ENCODE assay signal across 8 cellular contexts in the genomic region with DNA sequence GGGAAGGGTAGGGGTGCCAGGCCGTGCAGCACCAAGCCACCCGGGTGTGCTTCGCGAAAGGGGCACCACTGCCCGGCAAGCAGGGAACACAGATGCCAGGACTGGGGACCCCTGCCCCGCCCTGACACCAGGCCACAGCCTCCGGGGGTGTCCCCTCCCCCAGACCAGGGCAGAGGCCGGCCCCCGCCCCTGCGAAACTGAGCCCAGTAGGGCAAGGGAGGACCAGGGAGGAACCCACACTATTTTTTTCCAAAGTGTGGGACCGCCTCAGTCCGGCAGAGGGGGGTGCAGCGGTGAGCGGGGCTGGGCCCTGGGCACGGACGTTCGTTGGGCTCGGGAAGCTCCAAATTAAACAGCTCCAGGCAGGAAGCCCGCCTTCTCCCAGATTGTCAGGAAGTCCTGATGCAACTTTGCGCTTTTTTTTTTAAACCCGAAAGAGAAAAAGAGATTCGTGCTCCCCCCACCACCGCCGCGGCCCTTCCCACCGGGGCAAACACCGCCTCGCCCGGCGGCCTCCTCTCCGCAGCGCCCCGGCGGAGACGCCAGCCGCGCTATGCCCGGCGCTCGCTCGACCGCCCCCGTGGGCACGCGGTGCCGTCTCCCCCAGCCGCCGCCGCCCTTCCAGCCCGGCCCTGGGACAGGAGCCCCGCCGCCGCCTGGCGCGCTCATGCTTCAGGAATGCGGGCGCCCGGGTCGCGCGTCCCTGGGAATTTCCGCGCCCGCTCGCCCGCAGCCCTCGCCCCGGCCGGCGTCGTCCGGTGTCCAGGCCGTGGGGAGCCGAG. TPM values are rescaled to one million over a fixed set of nuclear protein-coding genes. Genes with fewer than 3 reads are reported as not detected.
DNase-seq lines count a peak whose midpoint lies in the region; ATAC-seq, FAIRE-seq and TF ChIP-seq lines count a peak whose summit lies in the region.

No MANE protein-coding gene starts in this region.

- no TSS peak for BruUV-seq in K562 (replicated peaks; lab: Mats Ljungman, UMichigan)

- H3K36me3 ChIP-seq in CD4-positive, CD25-positive, alpha-beta regulatory T cell (ENCODE audit: control insufficient read depth, insufficient read depth, low read length), result no peaks in the 10 kb centered on the region
- H3K36me3 ChIP-seq in H7 (replicated peaks; ENCODE audit: control insufficient read depth, insufficient read depth, low read length) (no peaks in the 10 kb centered on the region), RWPE2 (ENCODE audit: low read depth) (peaks cover 4% of the 10 kb centered on the region; the same call in 1 of the 2 replicates), K562 (ENCODE audit: control insufficient read depth, insufficient read depth, low read length) (peaks cover 24% of the 10 kb centered on the region), iPS-20b (ENCODE audit: insufficient read depth, low read depth, low read length) (no peaks in the 10 kb centered on the region)

- H3K4me2 ChIP-seq in K562 (ENCODE audit: insufficient read depth, low read length), result peak overlapping the region; percentile 78

- no peaks in the 10 kb centered on the region for H3K9me3 ChIP-seq in CD4-positive, CD25-positive, alpha-beta regulatory T cell (ENCODE audit: control insufficient read depth in 2 of 2, low read length in 2 of 2)
- H3K9me3 ChIP-seq in RWPE2 (ENCODE audit: severe bottlenecking) (no peaks in the 10 kb centered on the region), K562 (replicated peaks; ENCODE audit: control insufficient read depth, insufficient read depth, low read depth, low read length) (no peaks in the 10 kb centered on the region), iPS-20b (ENCODE audit: insufficient read depth, low read depth, low read length) (no peaks in the 10 kb centered on the region)

- H3K9me1 ChIP-seq in K562 (ENCODE audit: control insufficient read depth, insufficient read depth, low read length), result peaks cover 5% of the 10 kb centered on the region

- peaks cover 26% of the 10 kb centered on the region; the same call in 1 of the 2 replicates for H4K20me1 ChIP-seq in K562 (replicated peaks; ENCODE audit: control insufficient read depth, insufficient read depth, low read length)

- ATAC-seq in CD4-positive, CD25-positive, alpha-beta regulatory T cell (ENCODE audit: low read depth in 2 of 2), result no peak
- ATAC-seq in RWPE2 (ENCODE audit: low read depth) (peak; percentile 41), K562 (peak; percentile 60), HG02970 (IDR thresholded peaks at IDR 0.05; ENCODE audit: low FRiP score, unreplicated experiment) (no peak)

- in situ Hi-C loops in K562 (cut with MboI), result no loop called here

- no peaks in the 10 kb centered on the region for H3K27me3 Mint-ChIP-seq in CD4-positive, CD25-positive, alpha-beta regulatory T cell

- peaks cover 65% of the 10 kb centered on the region for H3K79me2 ChIP-seq in K562 (ENCODE audit: control insufficient read depth, insufficient read depth, low read length)

- H3K27me3 ChIP-seq in CD4-positive, CD25-positive, alpha-beta regulatory T cell (ENCODE audit: control insufficient read depth, insufficient read depth, low read length), result no peaks in the 10 kb centered on the region
- H3K27me3 ChIP-seq in H7 (ENCODE audit: control insufficient read depth, insufficient read depth, low read length) (peaks cover 4% of the 10 kb centered on the region), RWPE2 (ENCODE audit: insufficient read depth, poor library complexity, severe bottlenecking) (no peaks in the 10 kb centered on the region), K562 (ENCODE audit: control insufficient read depth in 2 of 2, insufficient read depth in 2 of 2, low read length in 2 of 2) (no peaks in the 10 kb centered on the region), iPS-20b (ENCODE audit: insufficient read depth, low read length) (peaks cover 38% of the 10 kb centered on the region)

- no peak for FAIRE-seq in K562 (lab: Jason Lieb, UNC)

- TF ChIP-seq RAD21 in K562 (CRISPR knock-in tag; conservative IDR thresholded peaks at IDR 0.05 in 1 of 2, IDR thresholded peaks at IDR 0.05 in 1 of 2), result peak; percentile 24 to 32

- peaks cover 0 to 45% (median 30%) of the 10 kb centered on the region in 4 donors for H3K4me1 Mint-ChIP-seq in CD4-positive, CD25-positive, alpha-beta regulatory T cell

- H3K9ac ChIP-seq in K562 (ENCODE audit: insufficient read depth in 1 of 2, low read depth in 2 of 2, low read length in 2 of 2) (peak overlapping the region; percentile 90 to 99), iPS-20b (ENCODE audit: low read depth, low read length) (peak overlapping the region; percentile 56; the same call in 1 of the 2 replicates)

- TF ChIP-seq CTCF in RWPE2 (IDR thresholded peaks at IDR 0.05; ENCODE audit: poor library complexity, severe bottlenecking) (peak; percentile 47), K562 (IDR thresholded peaks at IDR 0.05 in 2 of 3, conservative IDR thresholded peaks at IDR 0.05 in 1 of 3; ENCODE audit: insufficient read depth in 2 of 3, low read depth in 1 of 3, low read length in 3 of 3) (peak; percentile 70 to 71 (median 70))

- intact Hi-C loops in K562 (cut with micrococcal nuclease), result loop anchor here (2.0 kb wide), 2 partner anchors 13 to 47 kb away; no protein-coding TSS in a partner anchor

- CTCF ChIA-PET in K562 (lab: Yijun Ruan, JAX; ENCODE audit: low intra/inter-chr PET ratio), result interaction anchor here (0.6 to 3.3 kb wide), 5 partner anchors 28 to 524 kb away, joined by 3 to 51 read pairs (median 5); no protein-coding TSS in a partner anchor

- peak overlapping the region in 2 of 3 donors; percentile 82 to 89 for H3K27ac Mint-ChIP-seq in CD4-positive, CD25-positive, alpha-beta regulatory T cell

- WGBS in K562 (ENCODE audit: insufficient coverage, low coverage, missing lambda C conversion rate), result under 1% methylated on average over 63 of the region's 74 CpGs

- H3K4me3 Mint-ChIP-seq in CD4-positive, CD25-positive, alpha-beta regulatory T cell, result peak overlapping the region; percentile 86 to 90 (median 88)

- no peaks in the 10 kb centered on the region for H3K9me3 Mint-ChIP-seq in CD4-positive, CD25-positive, alpha-beta regulatory T cell

- H3K4me1 ChIP-seq in CD4-positive, CD25-positive, alpha-beta regulatory T cell (ENCODE audit: control insufficient read depth, insufficient read depth, low read length, poor library complexity, severe bottlenecking), result peaks cover 57% of the 10 kb centered on the region
- peaks cover 28% of the 10 kb centered on the region for H3K4me1 ChIP-seq in RWPE2 (ENCODE audit: insufficient read depth, poor library complexity, severe bottlenecking)
- peaks cover 38 to 70% of the 10 kb centered on the region in 2 experiments for H3K4me1 ChIP-seq in K562 (replicated peaks in 1 of 2; ENCODE audit: control insufficient read depth in 2 of 2, insufficient read depth in 2 of 2, low read length in 2 of 2)
- H3K4me1 ChIP-seq in iPS-20b (ENCODE audit: insufficient read depth, low read length), result peaks cover 8% of the 10 kb centered on the region

- DNase-seq in CD4-positive, CD25-positive, alpha-beta regulatory T cell, result peak; percentile 31 to 47 (median 36)
- DNase-seq in H7 (peak; percentile 95), RWPE2 (ENCODE audit: low spot score) (peak; percentile 77), K562 (ENCODE audit: extremely low read depth in 1 of 4, low spot score in 3 of 4) (peak; percentile 76 to 79 (median 77)), cerebellum (ENCODE audit: low spot score) (no peak)

- POLR2A ChIA-PET in K562 (lab: Yijun Ruan, JAX), result interaction anchor here (0.5 to 7.0 kb wide), 12 partner anchors 8 to 723 kb away, joined by 3 to 124 read pairs (median 4); partner anchors contain the start of gene APRT

- H3K27ac ChIP-seq in CD4-positive, CD25-positive, alpha-beta regulatory T cell (ENCODE audit: insufficient read depth, low read length, poor library complexity, severe bottlenecking), result peak overlapping the region; percentile 85
- H3K27ac ChIP-seq in RWPE2 (ENCODE audit: poor library complexity, severe bottlenecking) (peak overlapping the region; percentile 92), K562 (ENCODE audit: extremely low read depth, low read depth, low read length) (peak overlapping the region; percentile 93), iPS-20b (ENCODE audit: low read length) (no peak overlapping the region), skin epidermis (peak overlapping the region; percentile 60 to 98 (median 96))

- no peak for TF ChIP-seq EP300 in K562 (IDR thresholded peaks at IDR 0.05; ENCODE audit: low read length)

- no peak; the same call in 1 of the 2 replicates for TF ChIP-seq POLR2A in K562 (conservative IDR thresholded peaks at IDR 0.05)

- no peaks in the 10 kb centered on the region for H3K36me3 Mint-ChIP-seq in CD4-positive, CD25-positive, alpha-beta regulatory T cell

- H3K4me3 ChIP-seq in CD4-positive, CD25-positive, alpha-beta regulatory T cell (ENCODE audit: low read depth, low read length), result peak overlapping the region; percentile 65
- H3K4me3 ChIP-seq in H7 (ENCODE audit: insufficient read depth, low read depth, low read length), result peak overlapping the region; percentile 56
- H3K4me3 ChIP-seq in RWPE2 (ENCODE audit: severe bottlenecking), result peak overlapping the region; percentile 87
- H3K4me3 ChIP-seq in K562, result peak overlapping the region; percentile 70
- peak overlapping the region; percentile 66; the same call in 1 of the 2 replicates for H3K4me3 ChIP-seq in iPS-20b (ENCODE audit: low read length)
- peak overlapping the region; percentile 59 to 88 (median 72) for H3K4me3 ChIP-seq in skin epidermis

- no peak overlapping the region for H2AFZ ChIP-seq in K562 (ENCODE audit: low read depth, low read length)

RNA-seq across cellular contexts. Expression of gene PIEZO1, which starts 0.8 kb away (rescaled TPM):
- 337 TPM for total RNA-seq in CD4-positive, CD25-positive, alpha-beta regulatory T cell
- 10 to 100 TPM; 18.1 to 23.6 (median 19.9) TPM for polyA plus RNA-seq in CD4-positive, CD25-positive, alpha-beta regulatory T cell
- total RNA-seq in H7 (2014; rRNA removed; shearing (Covaris generic)), result 60.0 and 86.8 TPM in 2 replicates
- total RNA-seq in K562 (2011; cell fraction: chromatin; rRNA removed; ENCODE audit: low replicate concordance), result 759 and 2,233 TPM in 2 replicates
- 1,565 and 1,591 TPM in 2 replicates for total RNA-seq in K562 (2011; cell fraction: nucleolus; rRNA removed)
- 1,027 and 1,219 TPM in 2 replicates for total RNA-seq in K562 (2011; cell fraction: nucleoplasm; rRNA removed)
- total RNA-seq in K562 (2014; rRNA removed) (213 and 305 TPM in 2 replicates), K562 (2014; rRNA removed; fragmentation: Illumina TruSeq; extraction: Trizol) (44.5 and 45.2 TPM in 2 replicates), K562 (2015; rRNA removed; fragmentation: Illumina TruSeq; extraction: Trizol) (97.9 and 113 TPM in 2 replicates), K562 (2021) (354 and 432 TPM in 2 replicates), cerebellum (9.9 TPM)
- polyA plus RNA-seq in K562 (2011; rRNA removed) (131 and 170 TPM in 2 replicates), K562 (2014; fragmentation: Illumina TruSeq; extraction: Trizol) (146 and 201 TPM in 2 replicates), K562 (2014; fragmentation: Nextera tagmentation; extraction: Ambion mirVana) (1 to 10 TPM; 3.6 to 9.6 TPM), K562 (2014; rRNA removed) (319 and 383 TPM in 2 replicates)
- 143 and 281 TPM in 2 replicates for polyA plus RNA-seq in K562 (2011; cell fraction: cytosol; rRNA removed)
- polyA plus RNA-seq in K562 (2011; cell fraction: nucleus; rRNA removed), result 1,334 and 2,777 TPM in 2 replicates
- 266 and 440 TPM in 2 replicates for polyA plus RNA-seq in K562 (2012)
- 56.6 and 97.2 TPM in 2 replicates for polyA minus RNA-seq in K562 (2011; rRNA and poly(A)+ RNA removed)
- 155 and 200 TPM in 2 replicates for polyA minus RNA-seq in K562 (2011; cell fraction: cytosol; rRNA and poly(A)+ RNA removed)
- 321 and 450 TPM in 2 replicates for polyA minus RNA-seq in K562 (2011; cell fraction: nucleus; rRNA and poly(A)+ RNA removed)

RNA-seq across cellular contexts. Expression of gene CDT1, which starts 19.3 kb away (rescaled TPM):
- total RNA-seq in CD4-positive, CD25-positive, alpha-beta regulatory T cell, result 4.8 TPM
- polyA plus RNA-seq in CD4-positive, CD25-positive, alpha-beta regulatory T cell, result 1 to 10 TPM in 2 of 4 donors, under 1 TPM in 2; 0.60 to 1.4 (median 1.2) TPM
- 120 and 176 TPM in 2 replicates for total RNA-seq in H7 (2014; rRNA removed; shearing (Covaris generic))
- total RNA-seq in K562 (2011; cell fraction: chromatin; rRNA removed; ENCODE audit: low replicate concordance), result 14.1 and 55.6 TPM in 2 replicates
- 67.5 and 87.8 TPM in 2 replicates for total RNA-seq in K562 (2011; cell fraction: nucleolus; rRNA removed)
- 29.4 and 38.8 TPM in 2 replicates for total RNA-seq in K562 (2011; cell fraction: nucleoplasm; rRNA removed)
- total RNA-seq in K562 (2014; rRNA removed) (114 and 119 TPM in 2 replicates), K562 (2014; rRNA removed; fragmentation: Illumina TruSeq; extraction: Trizol) (3.4 and 4.4 TPM in 2 replicates), K562 (2015; rRNA removed; fragmentation: Illumina TruSeq; extraction: Trizol) (14.4 and 17.9 TPM in 2 replicates), K562 (2021) (173 and 178 TPM in 2 replicates), cerebellum (7.9 TPM)
- polyA plus RNA-seq in K562 (2011; rRNA removed) (14.2 and 29.4 TPM in 2 replicates), K562 (2014; fragmentation: Illumina TruSeq; extraction: Trizol) (9.3 and 47.1 TPM in 2 replicates), K562 (2014; fragmentation: Nextera tagmentation; extraction: Ambion mirVana) (1 to 10 TPM in 1 of 2 experiments, under 1 TPM in 1; 0.92 to 1.6 TPM), K562 (2014; rRNA removed) (53.6 and 65.8 TPM in 2 replicates)
- 48.5 and 101 TPM in 2 replicates for polyA plus RNA-seq in K562 (2011; cell fraction: cytosol; rRNA removed)
- 38.4 and 58.3 TPM in 2 replicates for polyA plus RNA-seq in K562 (2011; cell fraction: nucleus; rRNA removed)
- polyA plus RNA-seq in K562 (2012), result 68.4 and 200 TPM in 2 replicates
- polyA minus RNA-seq in K562 (2011; rRNA and poly(A)+ RNA removed), result 9.8 and 10.4 TPM in 2 replicates
- polyA minus RNA-seq in K562 (2011; cell fraction: cytosol; rRNA and poly(A)+ RNA removed), result 102 and 178 TPM in 2 replicates
- polyA minus RNA-seq in K562 (2011; cell fraction: nucleus; rRNA and poly(A)+ RNA removed), result 25.2 and 25.9 TPM in 2 replicates

RNA-seq across cellular contexts. Expression of gene APRT, which starts 27.5 kb away (rescaled TPM):
- 145 TPM for total RNA-seq in CD4-positive, CD25-positive, alpha-beta regulatory T cell
- 100 to 1,000 TPM; 370 to 489 (median 443) TPM for polyA plus RNA-seq in CD4-positive, CD25-positive, alpha-beta regulatory T cell
- 526 and 633 TPM in 2 replicates for total RNA-seq in H7 (2014; rRNA removed; shearing (Covaris generic))
- 35.4 and 135 TPM in 2 replicates for total RNA-seq in K562 (2011; cell fraction: chromatin; rRNA removed; ENCODE audit: low replicate concordance)
- 138 and 183 TPM in 2 replicates for total RNA-seq in K562 (2011; cell fraction: nucleolus; rRNA removed)
- 82.7 and 89.3 TPM in 2 replicates for total RNA-seq in K562 (2011; cell fraction: nucleoplasm; rRNA removed)
- total RNA-seq in K562 (2014; rRNA removed) (409 and 555 TPM in 2 replicates), K562 (2014; rRNA removed; fragmentation: Illumina TruSeq; extraction: Trizol) (86.2 and 129 TPM in 2 replicates), K562 (2015; rRNA removed; fragmentation: Illumina TruSeq; extraction: Trizol) (213 and 224 TPM in 2 replicates), K562 (2021) (340 and 359 TPM in 2 replicates), cerebellum (10.9 TPM)
- polyA plus RNA-seq in K562 (2011; rRNA removed) (146 and 234 TPM in 2 replicates), K562 (2014; fragmentation: Illumina TruSeq; extraction: Trizol) (94.4 and 200 TPM in 2 replicates), K562 (2014; fragmentation: Nextera tagmentation; extraction: Ambion mirVana) (100 to 1,000 TPM in 1 of 2 experiments, 10 to 100 TPM in 1; 41.7 to 116 TPM), K562 (2014; rRNA removed) (354 and 422 TPM in 2 replicates)
- 130 and 287 TPM in 2 replicates for polyA plus RNA-seq in K562 (2011; cell fraction: cytosol; rRNA removed)
- polyA plus RNA-seq in K562 (2011; cell fraction: nucleus; rRNA removed), result 161 and 192 TPM in 2 replicates
- polyA plus RNA-seq in K562 (2012), result 290 and 337 TPM in 2 replicates
- polyA minus RNA-seq in K562 (2011; rRNA and poly(A)+ RNA removed), result 17.6 and 29.0 TPM in 2 replicates
- polyA minus RNA-seq in K562 (2011; cell fraction: cytosol; rRNA and poly(A)+ RNA removed), result 127 and 142 TPM in 2 replicates
- polyA minus RNA-seq in K562 (2011; cell fraction: nucleus; rRNA and poly(A)+ RNA removed), result 49.9 and 62.3 TPM in 2 replicates

Comparison
In these comparisons a context has a peak if more than half of its experiments do, and no peak if none do; other contexts are left out.
1. ATAC-seq: peak in RWPE2 (single experiment) and K562 (single experiment); none in CD4-positive, CD25-positive, alpha-beta regulatory T cell (0 of 2) and HG02970 (single experiment).
2. Peak in every context shown above with its lines, with median percentiles within 50 percentile points of each other: H3K4me3 ChIP-seq.